Comparison of ENCODE assay signal across 24 cellular contexts in genomic region chr1:3386603-3387002, GRCh38.
"Had no signal": no experiment of that assay in that cellular context is flagged by ENCODE, and none has a peak within 500 bp of the region (broad histone marks: within the 10 kb centered on the region; RNA-seq: fewer than 3 reads in every experiment).

No MANE protein-coding gene starts in this region.

- H3K36me3 ChIP-seq: colonic mucosa, esophagus muscularis mucosa, esophagus squamous epithelium, gastrocnemius medialis, gastroesophageal sphincter had no signal

- H3K4me1 ChIP-seq: colonic mucosa, esophagus squamous epithelium, foreskin keratinocyte, gastrocnemius medialis, gastroesophageal sphincter had no signal

- H3K9me3 ChIP-seq: colonic mucosa, esophagus muscularis mucosa, esophagus squamous epithelium, gastrocnemius medialis, gastroesophageal sphincter, heart left ventricle, heart right ventricle had no signal

- DNase-seq: colonic mucosa; cortex of kidney; dermis blood vessel endothelial cell; dorsolateral prefrontal cortex; effector CD4-positive, alpha-beta T cell; effector CD8-positive, alpha-beta T cell; effector memory CD4-positive, alpha-beta T cell; effector memory CD8-positive, alpha-beta T cell; endodermal cell; erythroblast; esophagus squamous epithelium; foreskin fibroblast; foreskin keratinocyte; foreskin melanocyte; gastrocnemius medialis; glutamatergic neuron; head of caudate nucleus; heart left ventricle; heart right ventricle had no signal

- H3K27ac ChIP-seq: colonic mucosa, coronary artery, dorsolateral prefrontal cortex, epithelial cell of prostate, esophagus muscularis mucosa, esophagus squamous epithelium, foreskin keratinocyte, gastrocnemius medialis, gastroesophageal sphincter, heart left ventricle, heart right ventricle had no signal

- H3K4me3 ChIP-seq: colonic mucosa, coronary artery, dorsolateral prefrontal cortex, esophagus muscularis mucosa, esophagus squamous epithelium, gastrocnemius medialis, gastroesophageal sphincter, heart left ventricle, heart right ventricle had no signal

- H3K27me3 ChIP-seq: colonic mucosa had no signal

- ATAC-seq: effector memory CD8-positive, alpha-beta T cell; esophagus mucosa; foreskin keratinocyte; gastrocnemius medialis; gastroesophageal sphincter; heart left ventricle; heart right ventricle had no signal
